ENCODE assay signal across 11 cellular contexts in the genomic region with DNA sequence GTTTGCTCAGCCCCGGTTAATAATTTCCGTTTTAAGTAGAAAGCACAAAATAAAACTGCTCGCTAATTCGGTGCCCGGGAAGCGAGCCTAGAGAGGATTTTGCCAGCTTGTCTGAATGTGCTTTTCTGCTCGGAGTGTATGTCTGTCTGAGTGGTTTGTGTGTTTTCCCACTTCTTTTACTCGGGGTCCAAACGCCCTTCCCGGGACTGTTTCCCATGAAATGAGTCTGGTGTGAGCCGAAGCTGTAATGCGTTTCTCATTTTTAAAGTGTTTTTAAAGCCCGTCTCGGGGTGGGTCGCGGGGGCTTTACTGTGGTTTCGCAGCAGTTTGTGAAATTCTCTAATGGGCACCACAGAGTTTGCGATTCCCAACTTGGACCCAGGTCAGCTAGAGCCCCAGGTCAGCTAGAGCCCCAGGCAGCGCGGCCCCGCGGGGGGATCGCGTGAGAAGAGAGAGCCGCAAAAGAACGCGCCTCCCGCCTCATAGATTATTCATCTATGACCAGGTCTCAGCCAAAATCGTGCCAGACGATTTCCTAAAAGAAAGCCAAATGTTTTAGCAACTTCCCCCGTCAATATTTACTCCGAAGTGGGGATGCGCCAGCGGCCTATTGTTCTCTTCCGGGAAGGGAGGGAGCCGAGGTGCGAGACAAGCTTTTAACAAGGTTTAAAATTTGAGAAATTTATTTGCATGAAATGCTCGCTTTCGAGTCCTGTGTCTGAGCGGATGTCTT. TPM values are rescaled to one million over a fixed set of nuclear protein-coding genes. Genes with fewer than 3 reads are reported as not detected.
DNase-seq lines count a peak whose midpoint lies in the region; ATAC-seq, FAIRE-seq and TF ChIP-seq lines count a peak whose summit lies in the region.
"Had no signal": no experiment of that assay in that cellular context is flagged by ENCODE, and none has a peak within 500 bp of the region (broad histone marks: within the 10 kb centered on the region; RNA-seq: fewer than 3 reads in every experiment).

No MANE protein-coding gene starts in this region.

- H3K9me1 ChIP-seq in K562 (ENCODE audit: control insufficient read depth, insufficient read depth, low read length), result no peaks in the 10 kb centered on the region

- peak overlapping the region; percentile 92 for H3K27ac ChIP-seq in K562 (ENCODE audit: extremely low read depth, low read depth, low read length)
- H3K27ac ChIP-seq in neural cell (ENCODE audit: low read length), result peak overlapping the region; percentile 85
- H3K27ac ChIP-seq in small intestine (ENCODE audit: low read depth in 1 of 2, low read length in 1 of 2), result no peak overlapping the region
- H3K27ac ChIP-seq: gastrocnemius medialis, psoas muscle had no signal

- H3K4me3 ChIP-seq in K562, result peak overlapping the region; percentile 59
- peak overlapping the region; percentile 93 for H3K4me3 ChIP-seq in neural cell (ENCODE audit: low read length)
- H3K4me3 ChIP-seq in small intestine (ENCODE audit: low read depth in 1 of 2, low read length in 2 of 2), result no peak overlapping the region
- H3K4me3 ChIP-seq: gastrocnemius medialis, psoas muscle had no signal

- no peak for TF ChIP-seq CTCF in K562 (IDR thresholded peaks at IDR 0.05 in 2 of 3, conservative IDR thresholded peaks at IDR 0.05 in 1 of 3; ENCODE audit: insufficient read depth in 2 of 3, low read depth in 1 of 3, low read length in 3 of 3)
- TF ChIP-seq CTCF in neural cell (IDR thresholded peaks at IDR 0.05; ENCODE audit: poor library complexity, severe bottlenecking), result no peak

- peaks cover 14% of the 10 kb centered on the region; the same call in 1 of the 3 replicates for H3K36me3 ChIP-seq in K562 (ENCODE audit: control insufficient read depth, insufficient read depth, low read length)
- H3K36me3 ChIP-seq in neural cell (ENCODE audit: insufficient read depth, low read length), result no peaks in the 10 kb centered on the region
- no peaks in the 10 kb centered on the region for H3K36me3 ChIP-seq in small intestine (ENCODE audit: control insufficient read depth in 2 of 2, insufficient read depth in 2 of 2, low read length in 2 of 2)
- H3K36me3 ChIP-seq: gastrocnemius medialis had no signal

- H3K27ac Mint-ChIP-seq in T-helper 1 cell treated with Interleukin-12 subunit alpha and Interleukin-12 subunit beta and Interleukin-4 antibody, amounts not matched to agents 30 μg/mL and 1 μg/mL, for 36 hours, result peak overlapping the region; percentile 79

- FAIRE-seq in K562 (lab: Jason Lieb, UNC) (peak; percentile 29), small intestine (lab: Jason Lieb, UNC) (no peak)

- H3K9ac ChIP-seq in K562 (ENCODE audit: insufficient read depth in 1 of 2, low read depth in 2 of 2, low read length in 2 of 2) (peak overlapping the region; percentile 65 to 92), neural cell (ENCODE audit: low read length) (peak overlapping the region; percentile 87)

- peaks cover 5% of the 10 kb centered on the region for H3K9me3 Mint-ChIP-seq in T-helper 1 cell treated with Interleukin-12 subunit alpha and Interleukin-12 subunit beta and Interleukin-4 antibody, amounts not matched to agents 30 μg/mL and 1 μg/mL, for 36 hours

- TSS peak; percentile 61 for BruUV-seq in K562 (replicated peaks; lab: Mats Ljungman, UMichigan)

- no peak for TF ChIP-seq POLR2A in K562 (conservative IDR thresholded peaks at IDR 0.05)

- H3K27me3 ChIP-seq in K562 (ENCODE audit: control insufficient read depth in 2 of 2, insufficient read depth in 2 of 2, low read length in 2 of 2) (no peaks in the 10 kb centered on the region), neural cell (ENCODE audit: insufficient read depth, low read depth, low read length) (peaks cover 36% of the 10 kb centered on the region), small intestine (ENCODE audit: control insufficient read depth in 2 of 2, insufficient read depth in 2 of 2, low read length in 2 of 2) (peaks cover 21 to 78% of the 10 kb centered on the region in 2 donors)

- peak overlapping the region; percentile 42 for H3K4me3 Mint-ChIP-seq in T-helper 1 cell treated with Interleukin-12 subunit alpha and Interleukin-12 subunit beta and Interleukin-4 antibody, amounts not matched to agents 30 μg/mL and 1 μg/mL, for 36 hours

- peak overlapping the region; percentile 85 for H3K4me2 ChIP-seq in K562 (ENCODE audit: insufficient read depth, low read length)
- peak overlapping the region; percentile 80 for H3K4me2 ChIP-seq in neural cell (ENCODE audit: low read length)

- intact Hi-C loops in K562 (cut with micrococcal nuclease), result loop anchor here (5.0 kb wide), 1 partner anchor 254 kb away; no protein-coding TSS in a partner anchor

- CTCF ChIA-PET in K562 (lab: Yijun Ruan, JAX; ENCODE audit: low intra/inter-chr PET ratio), result no interaction called here

- no peaks in the 10 kb centered on the region for H4K20me1 ChIP-seq in K562 (replicated peaks; ENCODE audit: control insufficient read depth, insufficient read depth, low read length)
- peaks cover 26% of the 10 kb centered on the region for H4K20me1 ChIP-seq in neural cell (ENCODE audit: insufficient read depth)

- H3K27me3 Mint-ChIP-seq in T-helper 1 cell treated with Interleukin-12 subunit alpha and Interleukin-12 subunit beta and Interleukin-4 antibody, amounts not matched to agents 30 μg/mL and 1 μg/mL, for 36 hours (ENCODE audit: low read depth), result peaks cover 65% of the 10 kb centered on the region

- peaks cover 2% of the 10 kb centered on the region for H3F3A ChIP-seq in neural cell (ENCODE audit: insufficient read depth, low read length, poor library complexity, severe bottlenecking)

- ATAC-seq in K562 (no peak), HG03571 (IDR thresholded peaks at IDR 0.05; ENCODE audit: unreplicated experiment) (no peak), GM18861 (IDR thresholded peaks at IDR 0.05; ENCODE audit: unreplicated experiment) (no peak)
- ATAC-seq: gastrocnemius medialis, psoas muscle had no signal

- H3K4me1 ChIP-seq in K562 (replicated peaks in 1 of 2; ENCODE audit: control insufficient read depth in 2 of 2, insufficient read depth in 2 of 2, low read length in 2 of 2), result peaks cover 5 to 47% of the 10 kb centered on the region in 2 experiments; a peak in 3 of 5 replicates
- H3K4me1 ChIP-seq in small intestine (ENCODE audit: control insufficient read depth in 2 of 2, insufficient read depth in 1 of 2, low read depth in 1 of 2, low read length in 1 of 2), result peaks cover 3 to 7% of the 10 kb centered on the region in 2 donors

- POLR2A ChIA-PET in K562 (lab: Yijun Ruan, JAX), result interaction anchor here (0.7 to 1.4 kb wide), 4 partner anchors 13 to 58 kb away, joined by 3 to 7 read pairs (median 3); no protein-coding TSS in a partner anchor

- TF ChIP-seq RAD21 in K562 (CRISPR knock-in tag; conservative IDR thresholded peaks at IDR 0.05 in 1 of 2, IDR thresholded peaks at IDR 0.05 in 1 of 2) (no peak), neural cell (conservative IDR thresholded peaks at IDR 0.05) (no peak)

- H2AFZ ChIP-seq in K562 (ENCODE audit: low read depth, low read length), result no peak overlapping the region
- no peak overlapping the region for H2AFZ ChIP-seq in neural cell (ENCODE audit: low read depth, low read length)

- H3K36me3 Mint-ChIP-seq in T-helper 1 cell treated with Interleukin-12 subunit alpha and Interleukin-12 subunit beta and Interleukin-4 antibody, amounts not matched to agents 30 μg/mL and 1 μg/mL, for 36 hours (ENCODE audit: low read depth), result peaks cover 9% of the 10 kb centered on the region

- TF ChIP-seq EP300 in K562 (IDR thresholded peaks at IDR 0.05; ENCODE audit: low read length) (no peak), neural cell (conservative IDR thresholded peaks at IDR 0.05; ENCODE audit: poor library complexity, severe bottlenecking) (no peak)

- in situ Hi-C loops in K562 (cut with MboI), result no loop called here

- peaks cover 19% of the 10 kb centered on the region for H3K4me1 Mint-ChIP-seq in T-helper 1 cell treated with Interleukin-12 subunit alpha and Interleukin-12 subunit beta and Interleukin-4 antibody, amounts not matched to agents 30 μg/mL and 1 μg/mL, for 36 hours (ENCODE audit: low read depth)

- H3K79me2 ChIP-seq in K562 (ENCODE audit: control insufficient read depth, insufficient read depth, low read length), result peaks cover 31% of the 10 kb centered on the region
- H3K79me2 ChIP-seq in neural cell (replicated peaks; ENCODE audit: insufficient read depth, low read length), result peaks cover 79% of the 10 kb centered on the region

- 3% methylated on average over 39 of the region's 40 CpGs for WGBS in K562 (ENCODE audit: insufficient coverage, low coverage, missing lambda C conversion rate)
- 7 to 8% (median 8%) methylated on average over 40 of the region's 40 CpGs for WGBS in small intestine, 3 donors

- H3K9me3 ChIP-seq in K562 (replicated peaks; ENCODE audit: control insufficient read depth, insufficient read depth, low read depth, low read length), result no peaks in the 10 kb centered on the region
- no peaks in the 10 kb centered on the region for H3K9me3 ChIP-seq in neural cell (ENCODE audit: low read length)
- H3K9me3 ChIP-seq in small intestine (ENCODE audit: control insufficient read depth, low read depth), result peaks cover 3% of the 10 kb centered on the region
- H3K9me3 ChIP-seq: gastrocnemius medialis, psoas muscle had no signal

- no peaks in the 10 kb centered on the region for H3K9me2 ChIP-seq in neural cell (ENCODE audit: insufficient read depth, low read length)

- no peak for DNase-seq in T-helper 1 cell
- peak; percentile 47 for DNase-seq in M059J (ENCODE audit: low read depth)
- peak in 2 of 4 experiments; percentile 19 to 33 for DNase-seq in K562 (ENCODE audit: extremely low read depth in 1 of 4, low spot score in 3 of 4)
- DNase-seq in small intestine, result no peak
- DNase-seq: gastrocnemius medialis, psoas muscle had no signal

RNA-seq across cellular contexts. Expression of a gene that starts 2.0 kb away (rescaled TPM):
- total RNA-seq in M059J (2014; rRNA removed; shearing (Covaris generic)), result 0.05 and 0.44 TPM in 2 replicates
- total RNA-seq in K562 (2011; cell fraction: chromatin; rRNA removed; ENCODE audit: low replicate concordance), result 5.8 and 7.8 TPM in 2 replicates
- 5.7 and 7.7 TPM in 2 replicates for total RNA-seq in K562 (2011; cell fraction: nucleolus; rRNA removed)
- total RNA-seq in K562 (2011; cell fraction: nucleoplasm; rRNA removed), result 4.1 and 7.0 TPM in 2 replicates
- 3.7 and 6.1 TPM in 2 replicates for total RNA-seq in K562 (2014; rRNA removed)
- total RNA-seq in K562 (2014; rRNA removed; fragmentation: Illumina TruSeq; extraction: Trizol), result 2.3 and 2.4 TPM in 2 replicates
- 3.7 and 4.5 TPM in 2 replicates for total RNA-seq in K562 (2015; rRNA removed; fragmentation: Illumina TruSeq; extraction: Trizol)
- 18.0 and 22.1 TPM in 2 replicates for total RNA-seq in K562 (2021)
- polyA plus RNA-seq in K562 (2011; rRNA removed), result 1.8 and 2.2 TPM in 2 replicates
- 1.4 and 2.3 TPM in 2 replicates for polyA plus RNA-seq in K562 (2011; cell fraction: cytosol; rRNA removed)
- 6.9 and 9.9 TPM in 2 replicates for polyA plus RNA-seq in K562 (2011; cell fraction: nucleus; rRNA removed)
- 7.4 and 9.3 TPM in 2 replicates for polyA plus RNA-seq in K562 (2012)
- 6.5 and 7.3 TPM in 2 replicates for polyA plus RNA-seq in K562 (2014; fragmentation: Illumina TruSeq; extraction: Trizol)
- 1 to 10 TPM; 4.2 to 9.8 TPM for polyA plus RNA-seq in K562 (2014; fragmentation: Nextera tagmentation; extraction: Ambion mirVana)
- polyA plus RNA-seq in K562 (2014; rRNA removed), result 4.6 and 6.3 TPM in 2 replicates
- polyA minus RNA-seq in K562 (2011; rRNA and poly(A)+ RNA removed), result 1.5 and 2.4 TPM in 2 replicates
- polyA minus RNA-seq in K562 (2011; cell fraction: cytosol; rRNA and poly(A)+ RNA removed), result 2.9 and 10.6 TPM in 2 replicates
- polyA minus RNA-seq in K562 (2011; cell fraction: nucleus; rRNA and poly(A)+ RNA removed), result 7.3 and 9.6 TPM in 2 replicates
- polyA plus RNA-seq in neural cell, result 10.6 and 13.8 TPM in 2 replicates
- polyA minus RNA-seq in neural cell, result 16.1 and 17.2 TPM in 2 replicates
- under 1 TPM in 1 of 3 donors, not detected in 2; 0.04 TPM for polyA plus RNA-seq in small intestine
- total RNA-seq: gastrocnemius medialis, psoas muscle had no signal
- polyA plus RNA-seq: BJ had no signal

RNA-seq across cellular contexts. Expression of a gene that starts 12.0 kb away (rescaled TPM):
- total RNA-seq in M059J (2014; rRNA removed; shearing (Covaris generic)), result 0.07 TPM in 1 of 2 replicates, not detected in the other
- 0.97 and 1.9 TPM in 2 replicates for total RNA-seq in K562 (2011; cell fraction: chromatin; rRNA removed; ENCODE audit: low replicate concordance)
- 0.79 and 1.0 TPM in 2 replicates for total RNA-seq in K562 (2011; cell fraction: nucleolus; rRNA removed)
- total RNA-seq in K562 (2011; cell fraction: nucleoplasm; rRNA removed), result 1.2 and 1.6 TPM in 2 replicates
- 1.1 and 1.3 TPM in 2 replicates for total RNA-seq in K562 (2014; rRNA removed)
- total RNA-seq in K562 (2014; rRNA removed; fragmentation: Illumina TruSeq; extraction: Trizol), result 1.1 and 1.2 TPM in 2 replicates
- total RNA-seq in K562 (2015; rRNA removed; fragmentation: Illumina TruSeq; extraction: Trizol), result 1.3 and 1.5 TPM in 2 replicates
- 2.0 and 2.2 TPM in 2 replicates for total RNA-seq in K562 (2021)
- polyA plus RNA-seq in K562 (2011; rRNA removed), result 0.76 and 0.92 TPM in 2 replicates
- 0.55 and 0.61 TPM in 2 replicates for polyA plus RNA-seq in K562 (2011; cell fraction: cytosol; rRNA removed)
- polyA plus RNA-seq in K562 (2011; cell fraction: nucleus; rRNA removed), result 1.2 and 1.7 TPM in 2 replicates
- polyA plus RNA-seq in K562 (2012), result 0.68 and 0.83 TPM in 2 replicates
- 1.3 and 1.8 TPM in 2 replicates for polyA plus RNA-seq in K562 (2014; fragmentation: Illumina TruSeq; extraction: Trizol)
- polyA plus RNA-seq in K562 (2014; fragmentation: Nextera tagmentation; extraction: Ambion mirVana), result under 1 TPM; 0.57 to 0.73 TPM
- 0.89 and 1.4 TPM in 2 replicates for polyA plus RNA-seq in K562 (2014; rRNA removed)
- 0.53 and 0.66 TPM in 2 replicates for polyA minus RNA-seq in K562 (2011; rRNA and poly(A)+ RNA removed)
- 0.91 and 1.2 TPM in 2 replicates for polyA minus RNA-seq in K562 (2011; cell fraction: cytosol; rRNA and poly(A)+ RNA removed)
- 1.3 and 1.4 TPM in 2 replicates for polyA minus RNA-seq in K562 (2011; cell fraction: nucleus; rRNA and poly(A)+ RNA removed)
- 0.94 and 0.98 TPM in 2 replicates for polyA plus RNA-seq in neural cell
- 1.9 and 2.7 TPM in 2 replicates for polyA minus RNA-seq in neural cell
- under 1 TPM in 1 of 3 donors, not detected in 2; 0.01 TPM for polyA plus RNA-seq in small intestine
- total RNA-seq: gastrocnemius medialis, psoas muscle had no signal
- polyA plus RNA-seq: BJ, psoas muscle had no signal

Comparison
In these comparisons a context has a peak if more than half of its experiments do, and no peak if none do; other contexts are left out.
1. H3K27ac ChIP-seq: peak in K562 (single experiment) and neural cell (single experiment); none in small intestine (0 of 2).
2. H3K4me3 ChIP-seq: peak in K562 (single experiment) and neural cell (single experiment); none in small intestine (0 of 2).